Comparison of ENCODE assay signal across 12 cellular contexts in genomic region chr11:71911321-71911985, GRCh38. TPM values are rescaled to one million over a fixed set of nuclear protein-coding genes. Genes with fewer than 3 reads are reported as not detected.
A peak's percentile ranks its signal among the peaks of the same experiment; 100 is the strongest.
DNase-seq lines count a peak whose midpoint lies in the region; ATAC-seq, FAIRE-seq and TF ChIP-seq lines count a peak whose summit lies in the region.
"Not testable (repeated sequence)": the region's sequence is repeated elsewhere in the genome, so short reads cannot be mapped to it uniquely, and the experiment has no call there.
"Had no signal": no experiment of that assay in that cellular context is flagged by ENCODE, and none has a peak within 500 bp of the region (broad histone marks: within the 10 kb centered on the region; RNA-seq: fewer than 3 reads in every experiment).

No MANE protein-coding gene starts in this region.

- H3K4me2 ChIP-seq in GM12878 (ENCODE audit: control insufficient read depth, insufficient read depth) = not testable (repeated sequence)

- DNase-seq in GM10266 (ENCODE audit: extremely low spot score); GM12878 (ENCODE audit: low read depth, low spot score): not testable (repeated sequence)
- peak; percentile 49 for DNase-seq in NK-92 treated with Interleukin-12 subunit alpha and Interleukin-12 subunit beta, amount 100 ng/mL, for 24 hours (lab: John Stamatoyannopoulos, UW)
- DNase-seq in activated CD4-positive, alpha-beta T cell treated with anti-CD3 and anti-CD28 coated beads, Interleukin-2, amount 10 ng/mL, durations not matched to agents 24 days and 14 days = peak; percentile 80
- DNase-seq in activated T-cell treated with anti-CD3 and anti-CD28 coated beads, Interleukin-2, amount 50 U/mL, for 24 hours = peak; percentile 65
- peak; percentile 47 for DNase-seq in kidney tubule cell (ENCODE audit: low spot score)
- peak; percentile 40 to 68 for DNase-seq in stimulated activated CD4-positive, alpha-beta T cell treated with anti-CD3 and anti-CD28 coated beads, Interleukin-2, amount 100 ng/mL, for 48 hours

- H3K4me3 ChIP-seq in GM12878 = not testable (repeated sequence)

- 58% methylated on average over 10 of the region's 10 CpGs for WGBS in GM12878 (ENCODE audit: insufficient coverage, insufficient replicate concordance, low lambda C conversion rate, missing lambda C conversion rate)

- in situ Hi-C loops in GM12878 (cut with MboI) = not testable (repeated sequence)

- CTCF ChIA-PET in GM12878 (lab: Yijun Ruan, JAX) = interaction anchor here (0.9 to 1.8 kb wide), 6 partner anchors 16 to 111 kb away, joined by 3 to 7 read pairs (median 4); no protein-coding TSS in a partner anchor

- H3K4me1 ChIP-seq in GM12878 (ENCODE audit: control insufficient read depth, insufficient read depth, low read length) = not testable (repeated sequence)

- TF ChIP-seq POLR2A in GM12878 (IDR thresholded peaks at IDR 0.05; ENCODE audit: low read depth, low read length) = not testable (repeated sequence)

- H3K36me3 ChIP-seq in GM12878 (ENCODE audit: control insufficient read depth in 2 of 2, insufficient read depth in 2 of 2, low read length in 1 of 2) = peaks cover 0 to 10% of the 10 kb centered on the region in 2 experiments; a peak in 1 of 4 replicates

- H3K27ac ChIP-seq in GM12878 (ENCODE audit: control insufficient read depth, insufficient read depth) = not testable (repeated sequence)

- H3K4me3 Mint-ChIP-seq in activated CD4-positive, alpha-beta T cell treated with anti-CD3 and anti-CD28 coated beads, Interleukin-2, amount 10 ng/mL, durations not matched to agents 24 days and 14 days = peak overlapping the region; percentile 11
- not testable (repeated sequence) for H3K4me3 Mint-ChIP-seq in activated T-cell treated with anti-CD3 and anti-CD28 coated beads, Interleukin-2, amount 50 U/mL, for 24 hours; stimulated activated memory B cell treated with anti-CD40 and anti-IgM and Interleukin-4, amounts not matched to agents 10 μg/mL and 1 μg/mL and 100 μg/mL, for 72 hours

- not testable (repeated sequence) for FAIRE-seq in GM12878 (lab: Jason Lieb, UNC)

- not testable (repeated sequence) for H4K20me1 ChIP-seq in GM12878 (ENCODE audit: control insufficient read depth, insufficient read depth)

- RAD21 ChIA-PET in GM12878 (lab: Charles Lee; ENCODE audit: unreplicated experiment) = interaction anchor here (0.7 to 0.8 kb wide), 2 partner anchors 16 to 66 kb away, joined by 3 read pairs; partner anchors contain the start of gene XNDC1N

- SMC1A ChIA-PET in GM12878 (lab: Charles Lee; ENCODE audit: uncharacterized antibody, unreplicated experiment) = not testable (repeated sequence)

- intact Hi-C loops in activated CD4-positive, alpha-beta T cell treated with anti-CD3 and anti-CD28 coated beads, Interleukin-2, amount 10 ng/mL, durations not matched to agents 24 days and 14 days (cut with micrococcal nuclease) = loop anchor here (1.0 kb wide), 1 partner anchor 17 kb away; the partner anchor contains the start of gene XNDC1N
- intact Hi-C loops in GM12878 (cut with micrococcal nuclease; ENCODE audit: unreplicated experiment) = not testable (repeated sequence)

- POLR2A ChIA-PET in GM12878 (lab: Charles Lee) = not testable (repeated sequence)

- H3K36me3 Mint-ChIP-seq in activated CD4-positive, alpha-beta T cell treated with anti-CD3 and anti-CD28 coated beads, Interleukin-2, amount 10 ng/mL, durations not matched to agents 24 days and 14 days (ENCODE audit: low read depth) = peaks cover 47% of the 10 kb centered on the region
- peaks cover 91% of the 10 kb centered on the region for H3K36me3 Mint-ChIP-seq in activated T-cell treated with anti-CD3 and anti-CD28 coated beads, Interleukin-2, amount 50 U/mL, for 24 hours (ENCODE audit: low read depth)
- peaks cover 48% of the 10 kb centered on the region for H3K36me3 Mint-ChIP-seq in stimulated activated memory B cell treated with anti-CD40 and anti-IgM and Interleukin-4, amounts not matched to agents 10 μg/mL and 1 μg/mL and 100 μg/mL, for 72 hours

- not testable (repeated sequence) for H3K27me3 Mint-ChIP-seq in activated CD4-positive, alpha-beta T cell treated with anti-CD3 and anti-CD28 coated beads, Interleukin-2, amount 10 ng/mL, durations not matched to agents 24 days and 14 days; activated T-cell treated with anti-CD3 and anti-CD28 coated beads, Interleukin-2, amount 50 U/mL, for 24 hours; stimulated activated memory B cell treated with anti-CD40 and anti-IgM and Interleukin-4, amounts not matched to agents 10 μg/mL and 1 μg/mL and 100 μg/mL, for 72 hours

- peak; percentile 39 for TF ChIP-seq RAD21 in GM12878 (IDR thresholded peaks at IDR 0.05; ENCODE audit: insufficient read depth, low read depth, low read length)

- peaks cover 20% of the 10 kb centered on the region for H3K4me1 Mint-ChIP-seq in activated CD4-positive, alpha-beta T cell treated with anti-CD3 and anti-CD28 coated beads, Interleukin-2, amount 10 ng/mL, durations not matched to agents 24 days and 14 days
- H3K4me1 Mint-ChIP-seq in activated T-cell treated with anti-CD3 and anti-CD28 coated beads, Interleukin-2, amount 50 U/mL, for 24 hours (ENCODE audit: low read depth) = peaks cover 17% of the 10 kb centered on the region
- peaks cover 11% of the 10 kb centered on the region for H3K4me1 Mint-ChIP-seq in stimulated activated memory B cell treated with anti-CD40 and anti-IgM and Interleukin-4, amounts not matched to agents 10 μg/mL and 1 μg/mL and 100 μg/mL, for 72 hours

- not testable (repeated sequence) for BruUV-seq in GM12878 (replicated peaks; lab: Mats Ljungman, UMichigan)

- H3K9me3 Mint-ChIP-seq in activated CD4-positive, alpha-beta T cell treated with anti-CD3 and anti-CD28 coated beads, Interleukin-2, amount 10 ng/mL, durations not matched to agents 24 days and 14 days; activated T-cell treated with anti-CD3 and anti-CD28 coated beads, Interleukin-2, amount 50 U/mL, for 24 hours; stimulated activated memory B cell treated with anti-CD40 and anti-IgM and Interleukin-4, amounts not matched to agents 10 μg/mL and 1 μg/mL and 100 μg/mL, for 72 hours: not testable (repeated sequence)

- not testable (repeated sequence) for H3K9ac ChIP-seq in GM12878 (ENCODE audit: control insufficient read depth, insufficient read depth, low read length)

- TF ChIP-seq CTCF in GM10266 (IDR thresholded peaks at IDR 0.05; ENCODE audit: control insufficient read depth, insufficient read depth, low read depth, missing control alignments) (peak; percentile 39), GM12878 (IDR thresholded peaks at IDR 0.05 in 2 of 3, conservative IDR thresholded peaks at IDR 0.05 in 1 of 3; ENCODE audit: control insufficient read depth in 2 of 3, extremely low read depth in 1 of 3, insufficient read depth in 1 of 3, low read depth in 3 of 3, low read length in 3 of 3) (peak; percentile 12 to 36 (median 20); a peak in 4 of 6 replicates)

- not testable (repeated sequence) for H3K79me2 ChIP-seq in GM12878 (ENCODE audit: control insufficient read depth, insufficient read depth, low read length)

- not testable (repeated sequence) for H3K9me3 ChIP-seq in GM12878 (replicated peaks; ENCODE audit: control insufficient read depth, insufficient read depth, low read length)

- peak overlapping the region; percentile 90 for H3K27ac Mint-ChIP-seq in activated CD4-positive, alpha-beta T cell treated with anti-CD3 and anti-CD28 coated beads, Interleukin-2, amount 10 ng/mL, durations not matched to agents 24 days and 14 days
- peak overlapping the region; percentile 71 for H3K27ac Mint-ChIP-seq in activated T-cell treated with anti-CD3 and anti-CD28 coated beads, Interleukin-2, amount 50 U/mL, for 24 hours
- H3K27ac Mint-ChIP-seq in stimulated activated memory B cell treated with anti-CD40 and anti-IgM and Interleukin-4, amounts not matched to agents 10 μg/mL and 1 μg/mL and 100 μg/mL, for 72 hours = peak overlapping the region; percentile 75

- ATAC-seq in GM12878; stimulated activated memory B cell treated with anti-CD40 and anti-IgM and Interleukin-4, amounts not matched to agents 10 μg/mL and 1 μg/mL and 100 μg/mL, for 72 hours: not testable (repeated sequence)

- H3K27me3 ChIP-seq in GM12878 (replicated peaks in 1 of 2; ENCODE audit: control insufficient read depth in 2 of 2, insufficient read depth in 2 of 2, low read length in 1 of 2) = not testable (repeated sequence)

- not testable (repeated sequence) for H2AFZ ChIP-seq in GM12878 (ENCODE audit: control insufficient read depth, low read depth, low read length)

- TF ChIP-seq EP300 in GM12878 (IDR thresholded peaks at IDR 0.05; ENCODE audit: borderline replicate concordance in 1 of 2, control insufficient read depth in 1 of 2, low read depth in 2 of 2, low read length in 2 of 2) = not testable (repeated sequence)

RNA-seq across cellular contexts. Expression of gene XNDC1N, which starts 16.9 kb away (rescaled TPM):
- total RNA-seq in activated CD4-positive, alpha-beta T cell treated with anti-CD3 and anti-CD28 coated beads, Interleukin-2, amount 10 ng/mL, durations not matched to agents 24 days and 14 days = 20.7 and 20.9 TPM in 2 replicates
- 83.3 and 85.6 TPM in 2 replicates for total RNA-seq in GM12878 (2013; cell fraction: nucleolus; rRNA removed)
- total RNA-seq in GM12878 (2014; rRNA removed) (6.2 and 8.5 TPM in 2 replicates), GM12878 (2014; rRNA removed; fragmentation: Illumina TruSeq; extraction: Trizol) (12.8 and 13.6 TPM in 2 replicates), GM12878 (2021) (9.8 and 10.4 TPM in 2 replicates)
- 3.7 TPM for polyA plus RNA-seq in GM12878 (2011; ENCODE audit: low read depth)
- polyA plus RNA-seq in GM12878 (2011; rRNA removed) (6.2 and 8.2 TPM in 2 replicates), GM12878 (2014; fragmentation: Illumina TruSeq; extraction: Trizol) (5.7 and 9.7 TPM in 2 replicates), GM12878 (2014; fragmentation: Nextera tagmentation; extraction: Ambion mirVana) (10 to 100 TPM in 1 of 2 experiments, 1 to 10 TPM in 1; 8.2 to 13.7 TPM), GM12878 (2014; rRNA removed) (6.1 and 9.2 TPM in 2 replicates), GM12878 (2016; fragmentation: Nextera tagmentation; extraction: Ambion mirVana) (10 to 100 TPM; 11.1 to 12.8 TPM)
- polyA plus RNA-seq in GM12878 (2011; cell fraction: cytosol; rRNA removed) = 7.1 and 7.9 TPM in 2 replicates
- polyA plus RNA-seq in GM12878 (2011; cell fraction: nucleus; rRNA removed) = 12.0 and 12.8 TPM in 2 replicates
- 3.0 TPM in 2 replicates for polyA plus RNA-seq in GM12878 (2012)
- polyA minus RNA-seq in GM12878 (2011; rRNA and poly(A)+ RNA removed) = 16.2 and 17.8 TPM in 2 replicates
- 3.6 and 4.3 TPM in 2 replicates for polyA minus RNA-seq in GM12878 (2011; cell fraction: cytosol; rRNA and poly(A)+ RNA removed)
- polyA minus RNA-seq in GM12878 (2011; cell fraction: nucleus; rRNA and poly(A)+ RNA removed) = 19.8 and 32.1 TPM in 2 replicates

RNA-seq across cellular contexts. Expression of gene RNF121, which starts 17.4 kb away (rescaled TPM):
- total RNA-seq in activated CD4-positive, alpha-beta T cell treated with anti-CD3 and anti-CD28 coated beads, Interleukin-2, amount 10 ng/mL, durations not matched to agents 24 days and 14 days = 56.4 and 65.4 TPM in 2 replicates
- 110 and 113 TPM in 2 replicates for total RNA-seq in GM12878 (2013; cell fraction: nucleolus; rRNA removed)
- total RNA-seq in GM12878 (2014; rRNA removed) (41.5 and 42.4 TPM in 2 replicates), GM12878 (2014; rRNA removed; fragmentation: Illumina TruSeq; extraction: Trizol) (23.1 and 27.8 TPM in 2 replicates), GM12878 (2021) (42.9 and 46.0 TPM in 2 replicates)
- 38.3 TPM for polyA plus RNA-seq in GM12878 (2011; ENCODE audit: low read depth)
- polyA plus RNA-seq in GM12878 (2011; rRNA removed) (61.2 and 73.7 TPM in 2 replicates), GM12878 (2014; fragmentation: Illumina TruSeq; extraction: Trizol) (36.7 and 47.2 TPM in 2 replicates), GM12878 (2014; fragmentation: Nextera tagmentation; extraction: Ambion mirVana) (10 to 100 TPM in 1 of 2 experiments, 1 to 10 TPM in 1; 8.6 to 19.0 TPM), GM12878 (2014; rRNA removed) (43.7 and 52.5 TPM in 2 replicates), GM12878 (2016; fragmentation: Nextera tagmentation; extraction: Ambion mirVana) (10 to 100 TPM; 19.4 to 22.2 TPM)
- polyA plus RNA-seq in GM12878 (2011; cell fraction: cytosol; rRNA removed) = 63.4 and 67.6 TPM in 2 replicates
- polyA plus RNA-seq in GM12878 (2011; cell fraction: nucleus; rRNA removed) = 138 TPM in 2 replicates
- 33.0 and 40.7 TPM in 2 replicates for polyA plus RNA-seq in GM12878 (2012)
- 104 and 123 TPM in 2 replicates for polyA minus RNA-seq in GM12878 (2011; rRNA and poly(A)+ RNA removed)
- 12.0 and 18.3 TPM in 2 replicates for polyA minus RNA-seq in GM12878 (2011; cell fraction: cytosol; rRNA and poly(A)+ RNA removed)
- polyA minus RNA-seq in GM12878 (2011; cell fraction: nucleus; rRNA and poly(A)+ RNA removed) = 54.3 and 96.9 TPM in 2 replicates

RNA-seq across cellular contexts. Expression of gene DEFB131B, which starts 33.2 kb away (rescaled TPM):
- total RNA-seq in activated CD4-positive, alpha-beta T cell treated with anti-CD3 and anti-CD28 coated beads, Interleukin-2, amount 10 ng/mL, durations not matched to agents 24 days and 14 days = not detected in 2 replicates
- not detected in 2 replicates for total RNA-seq in GM12878 (2013; cell fraction: nucleolus; rRNA removed)
- not detected in 2 replicates for total RNA-seq in GM12878 (2014; rRNA removed)
- total RNA-seq in GM12878 (2014; rRNA removed; fragmentation: Illumina TruSeq; extraction: Trizol) = not detected in 2 replicates
- total RNA-seq in GM12878 (2021) = not detected in 2 replicates
- not detected for polyA plus RNA-seq in GM12878 (2011; ENCODE audit: low read depth)
- not detected in 2 replicates for polyA plus RNA-seq in GM12878 (2011; rRNA removed)
- polyA plus RNA-seq in GM12878 (2011; cell fraction: cytosol; rRNA removed) = not detected in 2 replicates
- polyA plus RNA-seq in GM12878 (2011; cell fraction: nucleus; rRNA removed) = not detected in 2 replicates
- not detected in 2 replicates for polyA plus RNA-seq in GM12878 (2012)
- polyA plus RNA-seq in GM12878 (2014; fragmentation: Illumina TruSeq; extraction: Trizol) = not detected in 2 replicates
- not detected for polyA plus RNA-seq in GM12878 (2014; fragmentation: Nextera tagmentation; extraction: Ambion mirVana)
- not detected in 2 replicates for polyA plus RNA-seq in GM12878 (2014; rRNA removed)
- polyA plus RNA-seq in GM12878 (2016; fragmentation: Nextera tagmentation; extraction: Ambion mirVana) = not detected
- not detected in 2 replicates for polyA minus RNA-seq in GM12878 (2011; rRNA and poly(A)+ RNA removed)
- polyA minus RNA-seq in GM12878 (2011; cell fraction: cytosol; rRNA and poly(A)+ RNA removed) = not detected in 2 replicates
- polyA minus RNA-seq in GM12878 (2011; cell fraction: nucleus; rRNA and poly(A)+ RNA removed) = not detected in 2 replicates
- total RNA-seq: dermis blood vessel endothelial cell, esophagus mucosa, SJCRH30, thyroid gland had no signal
